Comparison of ENCODE assay signal across 27 cellular contexts in genomic region chr12:26896913-26897312, GRCh38.
"Had no signal": no experiment of that assay in that cellular context is flagged by ENCODE, and none has a peak within 500 bp of the region (broad histone marks: within the 10 kb centered on the region; RNA-seq: fewer than 3 reads in every experiment).

No MANE protein-coding gene starts in this region.

- ATAC-seq: heart right ventricle; left cardiac atrium; left lung; mucosa of descending colon; sciatic nerve; stimulated activated memory B cell treated with anti-CD40 and anti-IgM and Interleukin-4, amounts not matched to agents 10 μg/mL and 1 μg/mL and 100 μg/mL, for 72 hours had no signal

- H3K4me1 ChIP-seq: esophagus squamous epithelium, heart right ventricle, left lung, neural progenitor cell, parathyroid adenoma, prostate gland, right atrium auricular region, stomach, thyroid gland had no signal

- H3K36me3 ChIP-seq: neural progenitor cell, prostate gland, thyroid gland had no signal

- H3K4me1 Mint-ChIP-seq: mesothelial cell of epicardium; naive B cell; nephron; neural progenitor cell; stimulated activated memory B cell treated with anti-CD40 and anti-IgM and Interleukin-4, amounts not matched to agents 10 μg/mL and 1 μg/mL and 100 μg/mL, for 72 hours had no signal

- H3K9me3 ChIP-seq: esophagus squamous epithelium, left lung, mucosa of descending colon, prostate gland, right atrium auricular region, stomach, thyroid gland had no signal

- H3K4me3 Mint-ChIP-seq: mesothelial cell of epicardium; naive B cell; nephron; neural progenitor cell; stimulated activated memory B cell treated with anti-CD40 and anti-IgM and Interleukin-4, amounts not matched to agents 10 μg/mL and 1 μg/mL and 100 μg/mL, for 72 hours had no signal

- H3K27ac ChIP-seq: coronary artery, esophagus squamous epithelium, heart right ventricle, left lung, neural progenitor cell, parathyroid adenoma, prostate gland, right atrium auricular region, stomach, thyroid gland had no signal

- H3K4me3 ChIP-seq: coronary artery, esophagus squamous epithelium, heart right ventricle, left lung, mucosa of descending colon, neural progenitor cell, prostate gland, right atrium auricular region, stomach, thyroid gland had no signal

- H3K27me3 ChIP-seq: esophagus squamous epithelium, heart right ventricle, left lung, neural progenitor cell, right atrium auricular region, stomach, thyroid gland had no signal

- H3K9me3 Mint-ChIP-seq: stimulated activated memory B cell treated with anti-CD40 and anti-IgM and Interleukin-4, amounts not matched to agents 10 μg/mL and 1 μg/mL and 100 μg/mL, for 72 hours had no signal

- DNase-seq: dermis blood vessel endothelial cell; effector memory CD4-positive, alpha-beta T cell; erythroblast; esophagus squamous epithelium; foreskin melanocyte; glutamatergic neuron; heart right ventricle; hippocampal formation; left cardiac atrium; left lung; mesenchymal stem cell; mucosa of descending colon; naive B cell; stimulated activated CD4-positive, alpha-beta T cell treated with anti-CD3 and anti-CD28 coated beads, Interleukin-2, amount 100 ng/mL, for 24 hours; stimulated activated CD4-positive, alpha-beta T cell treated with anti-CD3 and anti-CD28 coated beads, Interleukin-4, amount 100 ng/mL, for 24 hours; stomach; thyroid gland; trophoblast cell had no signal

- H3K27me3 Mint-ChIP-seq: naive B cell; stimulated activated memory B cell treated with anti-CD40 and anti-IgM and Interleukin-4, amounts not matched to agents 10 μg/mL and 1 μg/mL and 100 μg/mL, for 72 hours had no signal

- H3K27ac Mint-ChIP-seq: mesothelial cell of epicardium; nephron; neural progenitor cell; stimulated activated memory B cell treated with anti-CD40 and anti-IgM and Interleukin-4, amounts not matched to agents 10 μg/mL and 1 μg/mL and 100 μg/mL, for 72 hours had no signal
